Comparison of ENCODE assay signal across 2 cellular contexts in the genomic region with DNA sequence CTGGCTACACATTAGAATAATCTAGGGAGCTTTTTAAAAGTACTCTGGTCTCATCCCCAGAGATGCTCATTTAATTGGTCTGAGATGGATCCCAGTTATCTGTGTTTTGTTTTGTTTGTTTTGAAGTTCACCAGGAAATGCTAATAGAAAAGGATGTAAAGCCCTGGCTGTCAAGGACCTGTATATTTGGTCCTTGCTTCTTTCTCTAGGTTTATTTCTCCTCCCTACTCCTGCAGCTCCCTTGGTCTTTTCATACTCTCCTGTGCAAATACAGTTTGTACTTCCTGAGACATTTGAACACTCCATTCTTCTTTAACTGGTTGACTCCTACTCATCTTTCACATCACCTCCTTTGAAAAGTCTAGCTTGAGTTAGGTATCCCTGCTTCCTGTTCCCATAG.
TF ChIP-seq lines count a peak whose summit lies in the region.

No MANE protein-coding gene starts in this region.

TF ChIP-seq in K562, 482 proteins besides CTCF, POLR2A, EP300 and RAD21:
- TF ChIP-seq, protein P1, sequence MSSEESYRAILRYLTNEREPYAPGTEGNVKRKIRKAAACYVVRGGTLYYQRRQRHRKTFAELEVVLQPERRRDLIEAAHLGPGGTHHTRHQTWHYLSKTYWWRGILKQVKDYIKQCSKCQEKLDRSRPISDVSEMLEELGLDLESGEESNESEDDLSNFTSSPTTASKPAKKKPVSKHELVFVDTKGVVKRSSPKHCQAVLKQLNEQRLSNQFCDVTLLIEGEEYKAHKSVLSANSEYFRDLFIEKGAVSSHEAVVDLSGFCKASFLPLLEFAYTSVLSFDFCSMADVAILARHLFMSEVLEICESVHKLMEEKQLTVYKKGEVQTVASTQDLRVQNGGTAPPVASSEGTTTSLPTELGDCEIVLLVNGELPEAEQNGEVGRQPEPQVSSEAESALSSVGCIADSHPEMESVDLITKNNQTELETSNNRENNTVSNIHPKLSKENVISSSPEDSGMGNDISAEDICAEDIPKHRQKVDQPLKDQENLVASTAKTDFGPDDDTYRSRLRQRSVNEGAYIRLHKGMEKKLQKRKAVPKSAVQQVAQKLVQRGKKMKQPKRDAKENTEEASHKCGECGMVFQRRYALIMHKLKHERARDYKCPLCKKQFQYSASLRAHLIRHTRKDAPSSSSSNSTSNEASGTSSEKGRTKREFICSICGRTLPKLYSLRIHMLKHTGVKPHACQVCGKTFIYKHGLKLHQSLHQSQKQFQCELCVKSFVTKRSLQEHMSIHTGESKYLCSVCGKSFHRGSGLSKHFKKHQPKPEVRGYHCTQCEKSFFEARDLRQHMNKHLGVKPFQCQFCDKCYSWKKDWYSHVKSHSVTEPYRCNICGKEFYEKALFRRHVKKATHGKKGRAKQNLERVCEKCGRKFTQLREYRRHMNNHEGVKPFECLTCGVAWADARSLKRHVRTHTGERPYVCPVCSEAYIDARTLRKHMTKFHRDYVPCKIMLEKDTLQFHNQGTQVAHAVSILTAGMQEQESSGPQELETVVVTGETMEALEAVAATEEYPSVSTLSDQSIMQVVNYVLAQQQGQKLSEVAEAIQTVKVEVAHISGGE (CRISPR knock-in tag; IDR thresholded peaks at IDR 0.05): no peak
- no peak for TF ChIP-seq CCAR2 (IDR thresholded peaks at IDR 0.05; ENCODE audit: low read depth, low read length)
- no peak for TF ChIP-seq YY1 (IDR thresholded peaks at IDR 0.05; ENCODE audit: borderline replicate concordance in 1 of 3, control insufficient read depth in 1 of 3, extremely low read depth in 1 of 3, insufficient read depth in 3 of 3, insufficient read length in 1 of 3, insufficient replicate concordance in 2 of 3, low read depth in 1 of 3, low read length in 2 of 3)
- TF ChIP-seq ZFP1 (CRISPR knock-in tag; IDR thresholded peaks at IDR 0.05): no peak
- no peak for TF ChIP-seq PPARD (CRISPR knock-in tag; IDR thresholded peaks at IDR 0.05)
- TF ChIP-seq ADNP (tag; IDR thresholded peaks at IDR 0.05): no peak
- no peak for TF ChIP-seq TCF7L2 (IDR thresholded peaks at IDR 0.05; ENCODE audit: low read depth, low read length)
- no peak for TF ChIP-seq HNRNPH1 (optimal IDR thresholded peaks at IDR 0.05; ENCODE audit: low read depth, low read length)
- TF ChIP-seq SMAD4 (CRISPR knock-in tag; conservative IDR thresholded peaks at IDR 0.05): no peak
- TF ChIP-seq KDM5B (IDR thresholded peaks at IDR 0.05; ENCODE audit: insufficient replicate concordance, low read depth, low read length): no peak

TF ChIP-seq in neural cell, 6 proteins besides CTCF, POLR2A, EP300 and RAD21:
- TF ChIP-seq SMC3 (conservative IDR thresholded peaks at IDR 0.05; ENCODE audit: poor library complexity): no peak
- TF ChIP-seq, protein P2, sequence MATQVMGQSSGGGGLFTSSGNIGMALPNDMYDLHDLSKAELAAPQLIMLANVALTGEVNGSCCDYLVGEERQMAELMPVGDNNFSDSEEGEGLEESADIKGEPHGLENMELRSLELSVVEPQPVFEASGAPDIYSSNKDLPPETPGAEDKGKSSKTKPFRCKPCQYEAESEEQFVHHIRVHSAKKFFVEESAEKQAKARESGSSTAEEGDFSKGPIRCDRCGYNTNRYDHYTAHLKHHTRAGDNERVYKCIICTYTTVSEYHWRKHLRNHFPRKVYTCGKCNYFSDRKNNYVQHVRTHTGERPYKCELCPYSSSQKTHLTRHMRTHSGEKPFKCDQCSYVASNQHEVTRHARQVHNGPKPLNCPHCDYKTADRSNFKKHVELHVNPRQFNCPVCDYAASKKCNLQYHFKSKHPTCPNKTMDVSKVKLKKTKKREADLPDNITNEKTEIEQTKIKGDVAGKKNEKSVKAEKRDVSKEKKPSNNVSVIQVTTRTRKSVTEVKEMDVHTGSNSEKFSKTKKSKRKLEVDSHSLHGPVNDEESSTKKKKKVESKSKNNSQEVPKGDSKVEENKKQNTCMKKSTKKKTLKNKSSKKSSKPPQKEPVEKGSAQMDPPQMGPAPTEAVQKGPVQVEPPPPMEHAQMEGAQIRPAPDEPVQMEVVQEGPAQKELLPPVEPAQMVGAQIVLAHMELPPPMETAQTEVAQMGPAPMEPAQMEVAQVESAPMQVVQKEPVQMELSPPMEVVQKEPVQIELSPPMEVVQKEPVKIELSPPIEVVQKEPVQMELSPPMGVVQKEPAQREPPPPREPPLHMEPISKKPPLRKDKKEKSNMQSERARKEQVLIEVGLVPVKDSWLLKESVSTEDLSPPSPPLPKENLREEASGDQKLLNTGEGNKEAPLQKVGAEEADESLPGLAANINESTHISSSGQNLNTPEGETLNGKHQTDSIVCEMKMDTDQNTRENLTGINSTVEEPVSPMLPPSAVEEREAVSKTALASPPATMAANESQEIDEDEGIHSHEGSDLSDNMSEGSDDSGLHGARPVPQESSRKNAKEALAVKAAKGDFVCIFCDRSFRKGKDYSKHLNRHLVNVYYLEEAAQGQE (IDR thresholded peaks at IDR 0.05; ENCODE audit: borderline replicate concordance): no peak
- no peak for TF ChIP-seq POLR2AphosphoS5 (IDR thresholded peaks at IDR 0.05)
- no peak for TF ChIP-seq EZH2 (IDR thresholded peaks at IDR 0.05; ENCODE audit: borderline replicate concordance, insufficient read depth, low read length, poor library complexity, severe bottlenecking)
- TF ChIP-seq TAF1 (IDR thresholded peaks at IDR 0.05; ENCODE audit: low read depth): no peak
- TF ChIP-seq MXI1 (conservative IDR thresholded peaks at IDR 0.05; ENCODE audit: poor library complexity, severe bottlenecking): no peak
